In genomic region chr15:96323250-96324162, GRCh38 we compare ENCODE assay signal across 11 cellular contexts. TPM values are rescaled to one million over a fixed set of nuclear protein-coding genes. Genes with fewer than 3 reads are reported as not detected.
DNase-seq lines count a peak whose midpoint lies in the region; ATAC-seq and TF ChIP-seq lines count a peak whose summit lies in the region.
"Had no signal": no experiment of that assay in that cellular context is flagged by ENCODE, and none has a peak within 500 bp of the region (broad histone marks: within the 10 kb centered on the region; RNA-seq: fewer than 3 reads in every experiment).

No MANE protein-coding gene starts in this region.

- CTCF ChIA-PET in WTC11 (lab: Charles Lee), result interaction anchor here (2.9 kb wide), 1 partner anchor 18 kb away, joined by 13 read pairs; no protein-coding TSS in a partner anchor

- POLR2A ChIA-PET in WTC11 (lab: Charles Lee), result no interaction called here

- peaks cover 100% of the 10 kb centered on the region for H3K27me3 Mint-ChIP-seq in WTC11 (ENCODE audit: low read depth)

- peak overlapping the region in 1 of 2 donors; percentile 45 for H3K9ac ChIP-seq in mucosa of rectum (ENCODE audit: low read depth in 1 of 2, low read length in 2 of 2)

- peak overlapping the region; percentile 77 to 84 (median 80) for H3K4me3 ChIP-seq in esophagus muscularis mucosa
- no peak overlapping the region for H3K4me3 ChIP-seq in mucosa of rectum (ENCODE audit: low read length in 2 of 2)
- H3K4me3 ChIP-seq in thoracic aorta, result peak overlapping the region; percentile 78

- no peak for TF ChIP-seq EP300 in esophagus muscularis mucosa (IDR thresholded peaks at IDR 0.05)

- no peaks in the 10 kb centered on the region for H3K36me3 Mint-ChIP-seq in WTC11

- ATAC-seq in WTC11, result peak; percentile 3
- ATAC-seq in thoracic aorta (ENCODE audit: insufficient number of reproducible peaks, low FRiP score, low read depth), result no peak
- ATAC-seq in GM21381 (IDR thresholded peaks at IDR 0.05; ENCODE audit: unreplicated experiment), result no peak
- ATAC-seq in foreskin keratinocyte, result no peak

- peaks cover 67% of the 10 kb centered on the region for H3K4me1 Mint-ChIP-seq in WTC11

- WGBS in esophagus muscularis mucosa, result 61% methylated on average over 14 of the region's 31 CpGs

- peak overlapping the region; percentile 72 for H3K4me3 Mint-ChIP-seq in WTC11

- peaks cover 0 to 7% (median 0%) of the 10 kb centered on the region in 4 donors for H3K27me3 ChIP-seq in esophagus muscularis mucosa
- peaks cover 38 to 57% of the 10 kb centered on the region in 2 donors for H3K27me3 ChIP-seq in mucosa of rectum (ENCODE audit: control insufficient read depth in 2 of 2, insufficient read depth in 2 of 2, low read length in 2 of 2)
- peaks cover 3% of the 10 kb centered on the region for H3K27me3 ChIP-seq in thoracic aorta (replicated peaks; ENCODE audit: insufficient read depth)
- no peaks in the 10 kb centered on the region for H3K27me3 ChIP-seq in foreskin keratinocyte

- H3K9me3 Mint-ChIP-seq in WTC11, result no peaks in the 10 kb centered on the region

- intact Hi-C loops in esophagus muscularis mucosa (cut with DNase I), result loop anchor here (10.0 kb wide), 3 partner anchors 889 to 1299 kb away; no protein-coding TSS in a partner anchor

- DNase-seq in WTC11 (ENCODE audit: low spot score), result peak; percentile 23
- DNase-seq in esophagus muscularis mucosa (ENCODE audit: extremely low spot score), result no peak
- no peak for DNase-seq in thoracic aorta (ENCODE audit: low spot score)
- DNase-seq in AG20443 (ENCODE audit: low spot score), result no peak
- no peak for DNase-seq in foreskin keratinocyte
- DNase-seq in NOMO-1 treated with DMSO at 0.1 percent for 48 hours (lab: John Stamatoyannopoulos, UW; ENCODE audit: unreplicated experiment), result no peak
- DNase-seq: DND-41, islet precursor cell, NCI-H226 had no signal

- TF ChIP-seq POLR2A in esophagus muscularis mucosa (IDR thresholded peaks at IDR 0.05; ENCODE audit: low read depth), result no peak

- no peak overlapping the region for H3K27ac Mint-ChIP-seq in WTC11

- H3K36me3 ChIP-seq in esophagus muscularis mucosa (no peaks in the 10 kb centered on the region), mucosa of rectum (ENCODE audit: control insufficient read depth in 2 of 2, insufficient read depth in 2 of 2, low read length in 2 of 2) (no peaks in the 10 kb centered on the region), thoracic aorta (no peaks in the 10 kb centered on the region)

- H3K4me1 ChIP-seq in esophagus muscularis mucosa, result peaks cover 26 to 68% (median 56%) of the 10 kb centered on the region in 4 donors
- peaks cover 7 to 8% of the 10 kb centered on the region in 2 donors for H3K4me1 ChIP-seq in mucosa of rectum (ENCODE audit: control insufficient read depth in 2 of 2, insufficient read depth in 2 of 2, low read length in 2 of 2)
- peaks cover 0 to 50% of the 10 kb centered on the region in 2 donors for H3K4me1 ChIP-seq in thoracic aorta (ENCODE audit: control insufficient read depth in 1 of 2, low read depth in 2 of 2)
- peaks cover 17% of the 10 kb centered on the region for H3K4me1 ChIP-seq in foreskin keratinocyte

- peak overlapping the region; percentile 94 to 95 (median 94) for H3K27ac ChIP-seq in esophagus muscularis mucosa (replicated peaks in 1 of 4)
- peak overlapping the region; percentile 71 to 75 for H3K27ac ChIP-seq in mucosa of rectum (ENCODE audit: low read depth in 2 of 2, low read length in 2 of 2)
- peak overlapping the region; percentile 75 to 78 for H3K27ac ChIP-seq in thoracic aorta
- H3K27ac ChIP-seq in foreskin keratinocyte, result no peak overlapping the region

- TF ChIP-seq CTCF in WTC11 (IDR thresholded peaks at IDR 0.05) (no peak), esophagus muscularis mucosa (IDR thresholded peaks at IDR 0.05) (no peak), thoracic aorta (IDR thresholded peaks at IDR 0.05) (no peak), foreskin keratinocyte (conservative IDR thresholded peaks at IDR 0.05) (no peak)

- no peaks in the 10 kb centered on the region for H3K9me3 ChIP-seq in esophagus muscularis mucosa
- H3K9me3 ChIP-seq in mucosa of rectum (ENCODE audit: control insufficient read depth in 2 of 2, low read length in 2 of 2), result peaks cover 0 to 2% of the 10 kb centered on the region in 2 donors
- H3K9me3 ChIP-seq in thoracic aorta, result no peaks in the 10 kb centered on the region

TF ChIP-seq in WTC11, 78 proteins besides CTCF, POLR2A, EP300 and RAD21:
- TF ChIP-seq USF1 (CRISPR knock-in tag; IDR thresholded peaks at IDR 0.05), result no peak
TF ChIP-seq in WTC11: peak in this region for 0.

RNA-seq across cellular contexts. Expression of gene NR2F2, which starts 7.0 kb away (rescaled TPM):
- total RNA-seq in WTC11 (2021) (0.27 to 0.57 TPM (median 0.55 TPM) in 3 replicates), esophagus muscularis mucosa (100 to 1,000 TPM in 2 of 4 donors, 10 to 100 TPM in 2; 42.7 to 131 (median 83.6) TPM), thoracic aorta (10 to 100 TPM; 31.8 to 49.8 TPM), foreskin keratinocyte (24.9 and 30.6 TPM in 2 replicates)
- 20.3 and 20.8 TPM in 2 replicates for polyA plus RNA-seq in foreskin keratinocyte

Comparison
In these comparisons a context has a peak if more than half of its experiments do, and no peak if none do; other contexts are left out.
1. H3K4me3 ChIP-seq: peak in esophagus muscularis mucosa (4 of 4) and thoracic aorta (single experiment); none in mucosa of rectum (0 of 2).
2. RNA of gene NR2F2, which starts 7.0 kb away (total RNA-seq): 42.7 to 131 TPM in esophagus muscularis mucosa, 31.8 to 49.8 TPM in thoracic aorta and 24.9 to 30.6 TPM in foreskin keratinocyte; 0.27 to 0.57 TPM in WTC11; every median in the first group is over 10 times any median in the second.